Comparison of ENCODE assay signal across 8 cellular contexts in the genomic region with DNA sequence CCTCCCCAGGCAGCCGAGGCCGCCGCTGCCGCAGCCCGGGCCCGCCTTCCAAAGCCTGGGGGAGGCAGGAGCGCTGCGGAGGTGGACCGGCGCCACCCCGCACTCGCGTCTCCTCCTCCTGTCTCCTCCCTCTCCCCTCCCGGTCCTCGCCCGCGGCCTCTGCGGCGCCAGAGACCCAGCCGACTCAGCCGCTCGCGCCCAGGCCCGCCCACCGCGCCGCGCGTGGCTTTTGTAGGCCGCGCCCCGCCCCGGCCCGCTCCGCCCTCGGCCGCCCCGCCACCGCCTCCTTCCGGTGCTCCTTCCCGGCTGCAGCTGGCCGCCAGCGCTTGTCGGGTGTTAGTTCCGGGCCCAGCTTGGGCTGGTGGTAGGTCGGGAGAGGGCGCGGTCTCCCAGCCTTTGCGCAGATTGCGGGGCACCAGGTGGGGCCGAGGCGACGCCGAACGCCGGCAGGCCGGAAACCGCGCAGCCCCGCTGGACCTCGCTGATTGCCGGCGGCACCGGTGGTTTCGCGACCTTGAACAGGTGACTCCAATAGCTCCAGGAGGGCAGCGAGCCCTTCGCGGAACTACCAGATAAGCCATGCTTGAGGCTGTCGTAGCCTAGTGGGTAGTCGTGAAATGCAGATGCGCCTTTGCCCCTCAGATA. TPM values are rescaled to one million over a fixed set of nuclear protein-coding genes. Genes with fewer than 3 reads are reported as not detected.
A peak's percentile ranks its signal among the peaks of the same experiment; 100 is the strongest.
DNase-seq lines count a peak whose midpoint lies in the region; ATAC-seq and TF ChIP-seq lines count a peak whose summit lies in the region.

A gene with protein sequence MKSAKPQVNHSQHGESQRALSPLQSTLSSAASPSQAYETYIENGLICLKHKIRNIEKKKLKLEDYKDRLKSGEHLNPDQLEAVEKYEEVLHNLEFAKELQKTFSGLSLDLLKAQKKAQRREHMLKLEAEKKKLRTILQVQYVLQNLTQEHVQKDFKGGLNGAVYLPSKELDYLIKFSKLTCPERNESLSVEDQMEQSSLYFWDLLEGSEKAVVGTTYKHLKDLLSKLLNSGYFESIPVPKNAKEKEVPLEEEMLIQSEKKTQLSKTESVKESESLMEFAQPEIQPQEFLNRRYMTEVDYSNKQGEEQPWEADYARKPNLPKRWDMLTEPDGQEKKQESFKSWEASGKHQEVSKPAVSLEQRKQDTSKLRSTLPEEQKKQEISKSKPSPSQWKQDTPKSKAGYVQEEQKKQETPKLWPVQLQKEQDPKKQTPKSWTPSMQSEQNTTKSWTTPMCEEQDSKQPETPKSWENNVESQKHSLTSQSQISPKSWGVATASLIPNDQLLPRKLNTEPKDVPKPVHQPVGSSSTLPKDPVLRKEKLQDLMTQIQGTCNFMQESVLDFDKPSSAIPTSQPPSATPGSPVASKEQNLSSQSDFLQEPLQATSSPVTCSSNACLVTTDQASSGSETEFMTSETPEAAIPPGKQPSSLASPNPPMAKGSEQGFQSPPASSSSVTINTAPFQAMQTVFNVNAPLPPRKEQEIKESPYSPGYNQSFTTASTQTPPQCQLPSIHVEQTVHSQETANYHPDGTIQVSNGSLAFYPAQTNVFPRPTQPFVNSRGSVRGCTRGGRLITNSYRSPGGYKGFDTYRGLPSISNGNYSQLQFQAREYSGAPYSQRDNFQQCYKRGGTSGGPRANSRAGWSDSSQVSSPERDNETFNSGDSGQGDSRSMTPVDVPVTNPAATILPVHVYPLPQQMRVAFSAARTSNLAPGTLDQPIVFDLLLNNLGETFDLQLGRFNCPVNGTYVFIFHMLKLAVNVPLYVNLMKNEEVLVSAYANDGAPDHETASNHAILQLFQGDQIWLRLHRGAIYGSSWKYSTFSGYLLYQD (minus strand): TSS at position 202 of the 645 bp plus-strand sequence. CDS start 1,431 bp downstream, outside the sequence.

- peaks cover 15% of the 10 kb centered on the region for H3K36me3 Mint-ChIP-seq in type B pancreatic cell

- peaks cover 30% of the 10 kb centered on the region for H3K4me1 Mint-ChIP-seq in type B pancreatic cell (ENCODE audit: unreplicated experiment)

- whole genome bisulfite sequencing in heart right ventricle, 2 donors: 0 to 1% methylated on average over 51 to 72 of the region's 72 CpGs

- peak; percentile 99 for DNase-seq in NCI-H146 (lab: John Stamatoyannopoulos, UW)
- peak; percentile 87 to 93 (median 90) for DNase-seq in T-helper 1 cell
- peak; percentile 96 for DNase-seq in amniotic epithelial cell (ENCODE audit: low read depth)
- peak; percentile 94 to 98 for DNase-seq in heart right ventricle
- DNase-seq in posterior cingulate gyrus: peak; percentile 81 to 99 (median 92)
- DNase-seq in type B pancreatic cell (ENCODE audit: extremely low spot score, unreplicated experiment): peak; percentile 99

- H3K4me1 ChIP-seq in heart right ventricle: peaks cover 5 to 36% (median 22%) of the 10 kb centered on the region in 9 donors

- intact Hi-C loops in heart right ventricle (cut with DNase I) (loop anchor here in 8 of 10 donors (2.0 to 10.0 kb wide), 7 partner anchors 37 to 63 kb away; a partner anchor contains a TSS), posterior cingulate gyrus (cut with DNase I) (loop anchor here (1.0 to 5.0 kb wide), 3 partner anchors 52 to 572 kb away; a partner anchor contains a TSS)

- peak within 1 kb of the TSS; percentile 92 for H3K27ac Mint-ChIP-seq in type B pancreatic cell

- ATAC-seq in HG02884 (IDR thresholded peaks at IDR 0.05; ENCODE audit: unreplicated experiment) (peak; percentile 88), heart right ventricle (peak; percentile 97 to 100 (median 99))

- TF ChIP-seq POLR2A in GM15510 (IDR thresholded peaks at IDR 0.05; ENCODE audit: borderline replicate concordance, extremely low read depth, insufficient read length): peak; percentile 81

- no peaks in the 10 kb centered on the region for H3K9me3 Mint-ChIP-seq in type B pancreatic cell

- H3K27me3 Mint-ChIP-seq in type B pancreatic cell: peaks cover 4% of the 10 kb centered on the region

- H3K36me3 ChIP-seq in heart right ventricle: peaks cover 0 to 8% (median 0%) of the 10 kb centered on the region in 9 donors

- H3K27me3 ChIP-seq in heart right ventricle: no peaks in the 10 kb centered on the region

- H3K4me3 Mint-ChIP-seq in type B pancreatic cell: peak within 1 kb of the TSS; percentile 97

- TF ChIP-seq CTCF in heart right ventricle (IDR thresholded peaks at IDR 0.05) (peak in 8 of 9 donors; percentile 14 to 70 (median 44)), type B pancreatic cell (conservative IDR thresholded peaks at IDR 0.05) (no peak)

- peak within 1 kb of the TSS; percentile 47 to 92 (median 84) for H3K27ac ChIP-seq in heart right ventricle

- no peaks in the 10 kb centered on the region for H3K9me3 ChIP-seq in heart right ventricle

- H3K4me3 ChIP-seq in heart right ventricle: peak within 1 kb of the TSS; percentile 55 to 94 (median 82)

RNA-seq across cellular contexts. Expression of the gene that starts here (rescaled TPM):
- 10 to 100 TPM; 22.2 to 33.0 (median 28.9) TPM for total RNA-seq in heart right ventricle
- 10 to 100 TPM; 10.4 to 20.6 TPM for polyA plus RNA-seq in heart right ventricle
- total RNA-seq in type B pancreatic cell (ENCODE audit: low replicate concordance): 35.5 and 44.9 TPM in 2 replicates

Comparison
In these comparisons a context has a peak if more than half of its experiments do, and no peak if none do; other contexts are left out.
1. Peak in every context shown above with its lines: DNase-seq, ATAC-seq, H3K4me3 ChIP-seq and H3K27ac ChIP-seq.